14 cellular contexts compared by ENCODE assay signal in the genomic region with DNA sequence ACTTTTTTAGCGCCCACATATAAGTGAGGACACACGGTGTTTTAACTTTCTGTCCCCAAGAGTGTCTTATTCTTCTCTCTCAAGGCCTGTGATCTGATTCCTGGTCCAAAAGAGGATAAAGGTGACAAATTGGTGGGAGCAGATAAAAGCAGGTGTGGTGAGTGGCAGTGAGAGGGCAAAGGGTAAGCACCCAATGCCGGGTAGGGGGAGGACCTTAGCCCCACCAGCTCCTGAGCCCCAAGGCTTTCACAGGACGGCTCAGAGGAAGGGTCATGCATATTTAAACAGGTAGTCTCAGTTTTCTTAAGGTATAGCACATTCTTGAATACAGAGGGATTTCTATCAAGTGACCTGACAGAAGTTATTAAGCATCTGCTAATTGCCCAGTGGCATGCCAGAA.
"Had no signal": no experiment of that assay in that cellular context is flagged by ENCODE, and none has a peak within 500 bp of the region (broad histone marks: within the 10 kb centered on the region; RNA-seq: fewer than 3 reads in every experiment).

No MANE protein-coding gene starts in this region.

- H3K27ac Mint-ChIP-seq: activated B cell treated with CpG ODN at 0.5 μM for 24 hours; activated naive CD8-positive, alpha-beta T cell treated with anti-CD3 and anti-CD28 coated beads, Interleukin-2, amount 10 ng/mL, durations not matched to agents 7 days and 5 days; stimulated activated memory B cell treated with anti-CD40 and anti-IgM and Interleukin-4, amounts not matched to agents 10 μg/mL and 1 μg/mL and 100 μg/mL, for 72 hours; T-helper 17 cell had no signal

- H3K4me1 Mint-ChIP-seq: activated B cell treated with CpG ODN at 0.5 μM for 24 hours had no signal

- H3K27me3 Mint-ChIP-seq: activated B cell treated with CpG ODN at 0.5 μM for 24 hours; activated naive CD8-positive, alpha-beta T cell treated with anti-CD3 and anti-CD28 coated beads, Interleukin-2, amount 10 ng/mL, durations not matched to agents 7 days and 5 days; stimulated activated memory B cell treated with anti-CD40 and anti-IgM and Interleukin-4, amounts not matched to agents 10 μg/mL and 1 μg/mL and 100 μg/mL, for 72 hours; T-helper 17 cell had no signal

- H3K9me3 ChIP-seq: ascending aorta, right atrium auricular region, suprapubic skin, upper lobe of left lung had no signal

- H3K4me3 ChIP-seq: ascending aorta, right atrium auricular region, suprapubic skin, upper lobe of left lung had no signal

- FAIRE-seq: bronchial epithelial cell, endothelial cell of umbilical vein had no signal

- ATAC-seq: foreskin keratinocyte; stimulated activated memory B cell treated with anti-CD40 and anti-IgM and Interleukin-4, amounts not matched to agents 10 μg/mL and 1 μg/mL and 100 μg/mL, for 72 hours; T-helper 17 cell had no signal

- DNase-seq: activated B cell treated with CpG ODN at 0.5 μM for 24 hours; activated CD8-positive, alpha-beta memory T cell treated with anti-CD3 and anti-CD28 coated beads, Interleukin-2, amount 50 U/mL, for 48 hours; activated naive CD8-positive, alpha-beta T cell treated with anti-CD3 and anti-CD28 coated beads, Interleukin-2, amount 10 ng/mL, durations not matched to agents 7 days and 5 days; foreskin keratinocyte; posterior cingulate gyrus; SHP77 treated with DMSO at 0.1 percent for 48 hours; T-helper 17 cell; upper lobe of left lung had no signal

- H3K9me3 Mint-ChIP-seq: activated B cell treated with CpG ODN at 0.5 μM for 24 hours; activated naive CD8-positive, alpha-beta T cell treated with anti-CD3 and anti-CD28 coated beads, Interleukin-2, amount 10 ng/mL, durations not matched to agents 7 days and 5 days; stimulated activated memory B cell treated with anti-CD40 and anti-IgM and Interleukin-4, amounts not matched to agents 10 μg/mL and 1 μg/mL and 100 μg/mL, for 72 hours had no signal

- H3K4me1 ChIP-seq: ascending aorta, foreskin keratinocyte, right atrium auricular region, suprapubic skin had no signal

- H3K27me3 ChIP-seq: ascending aorta, foreskin keratinocyte, right atrium auricular region, suprapubic skin, upper lobe of left lung had no signal

- H3K27ac ChIP-seq: ascending aorta, foreskin keratinocyte, right atrium auricular region, suprapubic skin, upper lobe of left lung had no signal

- H3K4me3 Mint-ChIP-seq: activated B cell treated with CpG ODN at 0.5 μM for 24 hours; activated naive CD8-positive, alpha-beta T cell treated with anti-CD3 and anti-CD28 coated beads, Interleukin-2, amount 10 ng/mL, durations not matched to agents 7 days and 5 days; stimulated activated memory B cell treated with anti-CD40 and anti-IgM and Interleukin-4, amounts not matched to agents 10 μg/mL and 1 μg/mL and 100 μg/mL, for 72 hours; T-helper 17 cell had no signal
